ENCODE assay signal across 2 cellular contexts in genomic region chr4:87239821-87240220, GRCh38.
TF ChIP-seq lines count a peak whose summit lies in the region.

No MANE protein-coding gene starts in this region.

TF ChIP-seq in SK-N-SH, 30 proteins besides CTCF, POLR2A, EP300 and RAD21 (continued from another document):
- TF ChIP-seq ZBTB33 (IDR thresholded peaks at IDR 0.05; ENCODE audit: borderline replicate concordance, low read depth) (no peak), FOSL2 (IDR thresholded peaks at IDR 0.05; ENCODE audit: borderline replicate concordance, low read depth) (no peak), MXI1 (IDR thresholded peaks at IDR 0.05; ENCODE audit: low read depth, low read length) (no peak), USF2 (IDR thresholded peaks at IDR 0.05; ENCODE audit: borderline replicate concordance, low read depth, low read length) (no peak), GATA2 (CRISPR knock-in tag; IDR thresholded peaks at IDR 0.05) (no peak), YY1 (IDR thresholded peaks at IDR 0.05; ENCODE audit: low read depth) (no peak), GABPA (IDR thresholded peaks at IDR 0.05; ENCODE audit: low read depth) (no peak), TCF12 (IDR thresholded peaks at IDR 0.05) (no peak), USF1 (IDR thresholded peaks at IDR 0.05; ENCODE audit: borderline replicate concordance, low read depth) (no peak), MEF2A (IDR thresholded peaks at IDR 0.05; ENCODE audit: borderline replicate concordance, low read depth) (no peak), FOXM1 (IDR thresholded peaks at IDR 0.05; ENCODE audit: low read depth) (no peak), NRF1 (IDR thresholded peaks at IDR 0.05; ENCODE audit: low read depth, low read length) (no peak), FOXJ3 (CRISPR knock-in tag; IDR thresholded peaks at IDR 0.05) (no peak), TAF1 (IDR thresholded peaks at IDR 0.05; ENCODE audit: borderline replicate concordance, low read depth, low read length) (no peak)

TF ChIP-seq in SK-N-SH treated with all-trans-retinoic acid at 6 μM for 48 hours, 23 proteins besides CTCF, POLR2A, EP300 and RAD21 (continued from another document):
- TF ChIP-seq TOX (CRISPR knock-in tag; IDR thresholded peaks at IDR 0.05; ENCODE audit: borderline replicate concordance): no peak
- TF ChIP-seq TSHZ2 (CRISPR knock-in tag; IDR thresholded peaks at IDR 0.05): no peak
- no peak for TF ChIP-seq OSR1 (CRISPR knock-in tag; IDR thresholded peaks at IDR 0.05)
- no peak for TF ChIP-seq CSDC2 (CRISPR knock-in tag; IDR thresholded peaks at IDR 0.05)
TF ChIP-seq in SK-N-SH treated with all-trans-retinoic acid at 6 μM for 48 hours: peak in this region for 0.
